1 cellular context compared by ENCODE assay signal in genomic region chr19:15468675-15469512, GRCh38.
TF ChIP-seq lines count a peak whose summit lies in the region.

No MANE protein-coding gene starts in this region.

TF ChIP-seq in HepG2, 621 proteins besides CTCF, POLR2A, EP300 and RAD21 (continued from another document and continues in another):
- TF ChIP-seq, protein P1, sequence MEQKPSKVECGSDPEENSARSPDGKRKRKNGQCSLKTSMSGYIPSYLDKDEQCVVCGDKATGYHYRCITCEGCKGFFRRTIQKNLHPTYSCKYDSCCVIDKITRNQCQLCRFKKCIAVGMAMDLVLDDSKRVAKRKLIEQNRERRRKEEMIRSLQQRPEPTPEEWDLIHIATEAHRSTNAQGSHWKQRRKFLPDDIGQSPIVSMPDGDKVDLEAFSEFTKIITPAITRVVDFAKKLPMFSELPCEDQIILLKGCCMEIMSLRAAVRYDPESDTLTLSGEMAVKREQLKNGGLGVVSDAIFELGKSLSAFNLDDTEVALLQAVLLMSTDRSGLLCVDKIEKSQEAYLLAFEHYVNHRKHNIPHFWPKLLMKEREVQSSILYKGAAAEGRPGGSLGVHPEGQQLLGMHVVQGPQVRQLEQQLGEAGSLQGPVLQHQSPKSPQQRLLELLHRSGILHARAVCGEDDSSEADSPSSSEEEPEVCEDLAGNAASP (CRISPR knock-in tag; IDR thresholded peaks at IDR 0.05; ENCODE audit: borderline replicate concordance), result no peak
- no peak for TF ChIP-seq ZNF580 (CRISPR knock-in tag; IDR thresholded peaks at IDR 0.05; ENCODE audit: borderline replicate concordance, low read depth)
- no peak for TF ChIP-seq GMEB2 (CRISPR knock-in tag; IDR thresholded peaks at IDR 0.05; ENCODE audit: low read depth)
- TF ChIP-seq ETV6 (CRISPR knock-in tag; conservative IDR thresholded peaks at IDR 0.05), result no peak
- TF ChIP-seq ZNF644 (CRISPR knock-in tag; IDR thresholded peaks at IDR 0.05; ENCODE audit: low read depth), result no peak
- no peak for TF ChIP-seq NCOA5 (CRISPR knock-in tag; IDR thresholded peaks at IDR 0.05)
- no peak for TF ChIP-seq SETDB1 (CRISPR knock-in tag; IDR thresholded peaks at IDR 0.05; ENCODE audit: borderline replicate concordance)
- no peak for TF ChIP-seq MEIS1 (CRISPR knock-in tag; IDR thresholded peaks at IDR 0.05; ENCODE audit: borderline replicate concordance)
- TF ChIP-seq ZFP62 (CRISPR knock-in tag; IDR thresholded peaks at IDR 0.05), result no peak
- peak; percentile 38; the same call in 1 of the 2 replicates for TF ChIP-seq NCOA2 (CRISPR knock-in tag; IDR thresholded peaks at IDR 0.05)
- TF ChIP-seq RNF2 (conservative IDR thresholded peaks at IDR 0.05; ENCODE audit: low read depth), result no peak
- no peak for TF ChIP-seq SMAD9 (CRISPR knock-in tag; IDR thresholded peaks at IDR 0.05)
- peak; percentile 96 for TF ChIP-seq RARA (CRISPR knock-in tag; IDR thresholded peaks at IDR 0.05)
- TF ChIP-seq AKAP8 (CRISPR knock-in tag; IDR thresholded peaks at IDR 0.05), result no peak
- no peak for TF ChIP-seq DDIT3 (CRISPR knock-in tag; IDR thresholded peaks at IDR 0.05)
- no peak for TF ChIP-seq MBNL3 (CRISPR knock-in tag; conservative IDR thresholded peaks at IDR 0.05)
- 0 out of 2 replicates have a peak, but pooled peaks have one; percentile 61 for TF ChIP-seq JUN (CRISPR knock-in tag; IDR thresholded peaks at IDR 0.05)
- TF ChIP-seq THAP7 (CRISPR knock-in tag; IDR thresholded peaks at IDR 0.05), result no peak
- TF ChIP-seq ZNF331 (CRISPR knock-in tag; IDR thresholded peaks at IDR 0.05), result no peak
- TF ChIP-seq, protein P2, sequence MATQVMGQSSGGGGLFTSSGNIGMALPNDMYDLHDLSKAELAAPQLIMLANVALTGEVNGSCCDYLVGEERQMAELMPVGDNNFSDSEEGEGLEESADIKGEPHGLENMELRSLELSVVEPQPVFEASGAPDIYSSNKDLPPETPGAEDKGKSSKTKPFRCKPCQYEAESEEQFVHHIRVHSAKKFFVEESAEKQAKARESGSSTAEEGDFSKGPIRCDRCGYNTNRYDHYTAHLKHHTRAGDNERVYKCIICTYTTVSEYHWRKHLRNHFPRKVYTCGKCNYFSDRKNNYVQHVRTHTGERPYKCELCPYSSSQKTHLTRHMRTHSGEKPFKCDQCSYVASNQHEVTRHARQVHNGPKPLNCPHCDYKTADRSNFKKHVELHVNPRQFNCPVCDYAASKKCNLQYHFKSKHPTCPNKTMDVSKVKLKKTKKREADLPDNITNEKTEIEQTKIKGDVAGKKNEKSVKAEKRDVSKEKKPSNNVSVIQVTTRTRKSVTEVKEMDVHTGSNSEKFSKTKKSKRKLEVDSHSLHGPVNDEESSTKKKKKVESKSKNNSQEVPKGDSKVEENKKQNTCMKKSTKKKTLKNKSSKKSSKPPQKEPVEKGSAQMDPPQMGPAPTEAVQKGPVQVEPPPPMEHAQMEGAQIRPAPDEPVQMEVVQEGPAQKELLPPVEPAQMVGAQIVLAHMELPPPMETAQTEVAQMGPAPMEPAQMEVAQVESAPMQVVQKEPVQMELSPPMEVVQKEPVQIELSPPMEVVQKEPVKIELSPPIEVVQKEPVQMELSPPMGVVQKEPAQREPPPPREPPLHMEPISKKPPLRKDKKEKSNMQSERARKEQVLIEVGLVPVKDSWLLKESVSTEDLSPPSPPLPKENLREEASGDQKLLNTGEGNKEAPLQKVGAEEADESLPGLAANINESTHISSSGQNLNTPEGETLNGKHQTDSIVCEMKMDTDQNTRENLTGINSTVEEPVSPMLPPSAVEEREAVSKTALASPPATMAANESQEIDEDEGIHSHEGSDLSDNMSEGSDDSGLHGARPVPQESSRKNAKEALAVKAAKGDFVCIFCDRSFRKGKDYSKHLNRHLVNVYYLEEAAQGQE (IDR thresholded peaks at IDR 0.05; ENCODE audit: borderline replicate concordance in 1 of 2, low read depth in 1 of 2, low read length in 2 of 2), result 0 out of 4 replicates have a peak, but pooled peaks of 1 of the 2 experiments have one; percentile 48
- TF ChIP-seq HIC2 (CRISPR knock-in tag; IDR thresholded peaks at IDR 0.05; ENCODE audit: low read depth), result peak; percentile 34; the same call in 1 of the 2 replicates
- no peak for TF ChIP-seq ZNF501 (CRISPR knock-in tag; IDR thresholded peaks at IDR 0.05)
- TF ChIP-seq YEATS4 (CRISPR knock-in tag; IDR thresholded peaks at IDR 0.05; ENCODE audit: borderline replicate concordance), result no peak
- TF ChIP-seq FIP1L1 (IDR thresholded peaks at IDR 0.05; ENCODE audit: borderline replicate concordance, insufficient read depth, low read depth, low read length), result no peak
- TF ChIP-seq, protein P3, sequence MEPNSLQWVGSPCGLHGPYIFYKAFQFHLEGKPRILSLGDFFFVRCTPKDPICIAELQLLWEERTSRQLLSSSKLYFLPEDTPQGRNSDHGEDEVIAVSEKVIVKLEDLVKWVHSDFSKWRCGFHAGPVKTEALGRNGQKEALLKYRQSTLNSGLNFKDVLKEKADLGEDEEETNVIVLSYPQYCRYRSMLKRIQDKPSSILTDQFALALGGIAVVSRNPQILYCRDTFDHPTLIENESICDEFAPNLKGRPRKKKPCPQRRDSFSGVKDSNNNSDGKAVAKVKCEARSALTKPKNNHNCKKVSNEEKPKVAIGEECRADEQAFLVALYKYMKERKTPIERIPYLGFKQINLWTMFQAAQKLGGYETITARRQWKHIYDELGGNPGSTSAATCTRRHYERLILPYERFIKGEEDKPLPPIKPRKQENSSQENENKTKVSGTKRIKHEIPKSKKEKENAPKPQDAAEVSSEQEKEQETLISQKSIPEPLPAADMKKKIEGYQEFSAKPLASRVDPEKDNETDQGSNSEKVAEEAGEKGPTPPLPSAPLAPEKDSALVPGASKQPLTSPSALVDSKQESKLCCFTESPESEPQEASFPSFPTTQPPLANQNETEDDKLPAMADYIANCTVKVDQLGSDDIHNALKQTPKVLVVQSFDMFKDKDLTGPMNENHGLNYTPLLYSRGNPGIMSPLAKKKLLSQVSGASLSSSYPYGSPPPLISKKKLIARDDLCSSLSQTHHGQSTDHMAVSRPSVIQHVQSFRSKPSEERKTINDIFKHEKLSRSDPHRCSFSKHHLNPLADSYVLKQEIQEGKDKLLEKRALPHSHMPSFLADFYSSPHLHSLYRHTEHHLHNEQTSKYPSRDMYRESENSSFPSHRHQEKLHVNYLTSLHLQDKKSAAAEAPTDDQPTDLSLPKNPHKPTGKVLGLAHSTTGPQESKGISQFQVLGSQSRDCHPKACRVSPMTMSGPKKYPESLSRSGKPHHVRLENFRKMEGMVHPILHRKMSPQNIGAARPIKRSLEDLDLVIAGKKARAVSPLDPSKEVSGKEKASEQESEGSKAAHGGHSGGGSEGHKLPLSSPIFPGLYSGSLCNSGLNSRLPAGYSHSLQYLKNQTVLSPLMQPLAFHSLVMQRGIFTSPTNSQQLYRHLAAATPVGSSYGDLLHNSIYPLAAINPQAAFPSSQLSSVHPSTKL (CRISPR knock-in tag; IDR thresholded peaks at IDR 0.05), result peak; percentile 62
- no peak for TF ChIP-seq ZKSCAN8 (CRISPR knock-in tag; IDR thresholded peaks at IDR 0.05; ENCODE audit: borderline replicate concordance)
- TF ChIP-seq CBX5 (CRISPR knock-in tag; IDR thresholded peaks at IDR 0.05; ENCODE audit: borderline replicate concordance), result no peak
- no peak for TF ChIP-seq BORCS8-MEF2B (CRISPR knock-in tag; IDR thresholded peaks at IDR 0.05)
- no peak for TF ChIP-seq ZNF20 (CRISPR knock-in tag; IDR thresholded peaks at IDR 0.05)
- TF ChIP-seq ZNF34 (CRISPR knock-in tag; IDR thresholded peaks at IDR 0.05; ENCODE audit: borderline replicate concordance), result no peak
- no peak for TF ChIP-seq RFX1 (IDR thresholded peaks at IDR 0.05)
- TF ChIP-seq YEATS2 (CRISPR knock-in tag; IDR thresholded peaks at IDR 0.05; ENCODE audit: borderline replicate concordance), result no peak
- no peak for TF ChIP-seq XRCC5 (optimal IDR thresholded peaks at IDR 0.05; ENCODE audit: low read length)
- 0 out of 2 replicates have a peak, but pooled peaks have one; percentile 29 for TF ChIP-seq HNF1B (CRISPR knock-in tag; IDR thresholded peaks at IDR 0.05)
- TF ChIP-seq ZC3H4 (CRISPR knock-in tag; IDR thresholded peaks at IDR 0.05; ENCODE audit: borderline replicate concordance), result no peak
- TF ChIP-seq REPIN1 (CRISPR knock-in tag; IDR thresholded peaks at IDR 0.05; ENCODE audit: borderline replicate concordance, low read depth), result 0 out of 2 replicates have a peak, but pooled peaks have one; percentile 24
- TF ChIP-seq ZBTB4 (CRISPR knock-in tag; IDR thresholded peaks at IDR 0.05; ENCODE audit: borderline replicate concordance), result no peak
- TF ChIP-seq, protein P4, sequence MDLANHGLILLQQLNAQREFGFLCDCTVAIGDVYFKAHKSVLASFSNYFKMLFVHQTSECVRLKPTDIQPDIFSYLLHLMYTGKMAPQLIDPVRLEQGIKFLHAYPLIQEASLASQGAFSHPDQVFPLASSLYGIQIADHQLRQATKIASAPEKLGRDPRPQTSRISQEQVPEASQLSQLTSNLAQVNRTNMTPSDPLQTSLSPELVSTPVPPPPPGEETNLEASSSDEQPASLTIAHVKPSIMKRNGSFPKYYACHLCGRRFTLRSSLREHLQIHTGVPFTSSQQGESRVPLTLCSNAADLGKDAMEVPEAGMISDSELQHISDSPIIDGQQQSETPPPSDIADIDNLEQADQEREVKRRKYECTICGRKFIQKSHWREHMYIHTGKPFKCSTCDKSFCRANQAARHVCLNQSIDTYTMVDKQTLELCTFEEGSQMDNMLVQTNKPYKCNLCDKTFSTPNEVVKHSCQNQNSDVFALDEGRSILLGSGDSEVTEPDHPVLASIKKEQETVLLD (CRISPR knock-in tag; IDR thresholded peaks at IDR 0.05; ENCODE audit: low read depth), result no peak
- TF ChIP-seq POLR2AphosphoS5 (IDR thresholded peaks at IDR 0.05; ENCODE audit: low read depth, low read length), result no peak
- TF ChIP-seq ZNF674 (CRISPR knock-in tag; IDR thresholded peaks at IDR 0.05; ENCODE audit: low read depth), result no peak
- no peak for TF ChIP-seq ASH2L (IDR thresholded peaks at IDR 0.05; ENCODE audit: insufficient read length, low read depth, low read length)
- no peak for TF ChIP-seq ZNF451 (CRISPR knock-in tag; IDR thresholded peaks at IDR 0.05)
